Comparison of ENCODE assay signal across 1 cellular context in the genomic region with DNA sequence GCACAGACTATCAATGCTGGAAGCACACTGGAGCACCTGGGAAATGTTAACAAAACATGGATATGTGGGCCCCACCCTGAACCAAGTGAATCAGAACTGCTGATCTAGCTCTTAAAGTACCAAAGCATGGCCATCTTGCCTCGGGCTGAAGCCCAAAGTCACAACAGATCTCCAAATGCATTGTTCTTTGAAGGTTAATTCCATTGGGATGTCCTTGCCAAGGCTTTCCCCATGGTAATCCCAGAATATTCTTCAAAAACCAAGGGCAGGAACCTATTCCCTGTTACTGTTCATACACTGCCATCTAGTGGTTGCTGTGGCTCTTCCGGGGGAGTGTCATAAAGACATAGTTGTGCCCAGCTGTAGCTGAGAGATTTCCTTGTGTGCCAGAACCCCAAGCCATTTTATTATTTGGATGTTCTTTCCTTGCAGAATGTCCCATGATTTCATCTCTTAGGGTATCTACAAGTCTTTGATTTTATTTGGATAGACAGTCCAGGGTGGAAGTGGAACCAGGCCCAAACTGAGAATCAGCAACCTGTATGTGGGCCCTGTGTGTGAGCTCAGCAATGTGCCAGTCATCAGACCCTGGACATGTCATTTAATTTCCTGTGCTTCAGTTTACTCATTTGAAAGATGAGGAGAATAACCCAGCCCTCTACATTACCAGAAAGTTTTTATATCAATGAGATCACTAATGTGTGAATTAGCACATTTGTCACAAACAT.
TF ChIP-seq lines count a peak whose summit lies in the region.

No MANE protein-coding gene starts in this region.

TF ChIP-seq in HepG2, 621 proteins besides CTCF, POLR2A, EP300 and RAD21 (continued from another document and continues in another):
- TF ChIP-seq, protein P1, sequence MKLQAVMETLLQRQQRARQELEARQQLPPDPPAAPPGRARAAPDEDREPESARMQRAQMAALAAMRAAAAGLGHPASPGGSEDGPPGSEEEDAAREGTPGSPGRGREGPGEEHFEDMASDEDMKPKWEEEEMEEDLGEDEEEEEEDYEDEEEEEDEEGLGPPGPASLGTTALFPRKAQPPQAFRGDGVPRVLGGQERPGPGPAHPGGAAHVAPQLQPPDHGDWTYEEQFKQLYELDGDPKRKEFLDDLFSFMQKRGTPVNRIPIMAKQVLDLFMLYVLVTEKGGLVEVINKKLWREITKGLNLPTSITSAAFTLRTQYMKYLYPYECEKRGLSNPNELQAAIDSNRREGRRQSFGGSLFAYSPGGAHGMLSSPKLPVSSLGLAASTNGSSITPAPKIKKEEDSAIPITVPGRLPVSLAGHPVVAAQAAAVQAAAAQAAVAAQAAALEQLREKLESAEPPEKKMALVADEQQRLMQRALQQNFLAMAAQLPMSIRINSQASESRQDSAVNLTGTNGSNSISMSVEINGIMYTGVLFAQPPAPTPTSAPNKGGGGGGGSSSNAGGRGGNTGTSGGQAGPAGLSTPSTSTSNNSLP (IDR thresholded peaks at IDR 0.05; ENCODE audit: low read depth, low read length): no peak
- TF ChIP-seq ARID5B (CRISPR knock-in tag; IDR thresholded peaks at IDR 0.05) (peak; percentile 19; the same call in 1 of the 2 replicates), ZNF670 (CRISPR knock-in tag; IDR thresholded peaks at IDR 0.05; ENCODE audit: borderline replicate concordance) (no peak), ZFY (CRISPR knock-in tag; IDR thresholded peaks at IDR 0.05) (no peak), FOXA3 (CRISPR knock-in tag; IDR thresholded peaks at IDR 0.05) (no peak), AGO1 (IDR thresholded peaks at IDR 0.05; ENCODE audit: low read depth, low read length, poor library complexity, severe bottlenecking) (no peak), ZNF235 (CRISPR knock-in tag; IDR thresholded peaks at IDR 0.05; ENCODE audit: borderline replicate concordance) (no peak), GABPA (IDR thresholded peaks at IDR 0.05; ENCODE audit: low read depth, low read length) (no peak), GABPA (CRISPR knock-in tag; IDR thresholded peaks at IDR 0.05; ENCODE audit: low read depth) (peak; percentile 38; the same call in 1 of the 2 replicates), SMC3 (IDR thresholded peaks at IDR 0.05; ENCODE audit: low read length) (peak; percentile 96), TSC22D2 (CRISPR knock-in tag; IDR thresholded peaks at IDR 0.05; ENCODE audit: borderline replicate concordance) (no peak), ZNF205 (CRISPR knock-in tag; IDR thresholded peaks at IDR 0.05) (no peak), GATA4 (IDR thresholded peaks at IDR 0.05; ENCODE audit: borderline replicate concordance, low read depth) (no peak), ZFP82 (CRISPR knock-in tag; IDR thresholded peaks at IDR 0.05; ENCODE audit: borderline replicate concordance) (no peak), ZNF441 (CRISPR knock-in tag; IDR thresholded peaks at IDR 0.05; ENCODE audit: borderline replicate concordance) (no peak), ZMAT3 (CRISPR knock-in tag; conservative IDR thresholded peaks at IDR 0.05) (no peak), ZNF138 (CRISPR knock-in tag; IDR thresholded peaks at IDR 0.05; ENCODE audit: low read depth) (no peak), CSRNP2 (CRISPR knock-in tag; conservative IDR thresholded peaks at IDR 0.05; ENCODE audit: low read depth) (no peak), RFX5 (IDR thresholded peaks at IDR 0.05; ENCODE audit: low read depth, low read length) (no peak), ZNF570 (CRISPR knock-in tag; IDR thresholded peaks at IDR 0.05; ENCODE audit: borderline replicate concordance) (no peak), GTF2F1 (IDR thresholded peaks at IDR 0.05; ENCODE audit: low read length) (no peak), ZNF263 (CRISPR knock-in tag; IDR thresholded peaks at IDR 0.05) (no peak), ZNF121 (CRISPR knock-in tag; IDR thresholded peaks at IDR 0.05) (no peak), FOSL1 (CRISPR knock-in tag; IDR thresholded peaks at IDR 0.05; ENCODE audit: borderline replicate concordance) (no peak), PATZ1 (CRISPR knock-in tag; IDR thresholded peaks at IDR 0.05) (no peak), ELF1 (CRISPR knock-in tag; IDR thresholded peaks at IDR 0.05) (peak; percentile 62), STAG1 (CRISPR knock-in tag; IDR thresholded peaks at IDR 0.05) (peak; percentile 97), GPN1 (CRISPR knock-in tag; IDR thresholded peaks at IDR 0.05; ENCODE audit: borderline replicate concordance) (no peak), KDM2A (CRISPR knock-in tag; IDR thresholded peaks at IDR 0.05; ENCODE audit: borderline replicate concordance, low read depth) (0 out of 2 replicates have a peak, but pooled peaks have one; percentile 21), CHD2 (IDR thresholded peaks at IDR 0.05; ENCODE audit: low read depth, low read length) (no peak), ZNF564 (CRISPR knock-in tag; IDR thresholded peaks at IDR 0.05) (no peak), ZNF549 (CRISPR knock-in tag; IDR thresholded peaks at IDR 0.05) (no peak), DPF2 (CRISPR knock-in tag; IDR thresholded peaks at IDR 0.05; ENCODE audit: borderline replicate concordance, low read depth) (no peak), MED13 (CRISPR knock-in tag; IDR thresholded peaks at IDR 0.05) (no peak), MAFF (IDR thresholded peaks at IDR 0.05; ENCODE audit: low read depth, low read length) (peak; percentile 38; the same call in 1 of the 2 replicates), MYC (CRISPR knock-in tag; IDR thresholded peaks at IDR 0.05; ENCODE audit: borderline replicate concordance) (no peak), TRIM24 (CRISPR knock-in tag; IDR thresholded peaks at IDR 0.05) (no peak), ZNF563 (CRISPR knock-in tag; IDR thresholded peaks at IDR 0.05) (no peak), ZBTB20 (CRISPR knock-in tag; IDR thresholded peaks at IDR 0.05; ENCODE audit: borderline replicate concordance, low read depth) (no peak), ZNF614 (CRISPR knock-in tag; IDR thresholded peaks at IDR 0.05; ENCODE audit: borderline replicate concordance) (no peak), NR2F1 (CRISPR knock-in tag; IDR thresholded peaks at IDR 0.05) (no peak), ZNF878 (CRISPR knock-in tag; IDR thresholded peaks at IDR 0.05) (peak; percentile 37; the same call in 1 of the 2 replicates), ZSCAN21 (CRISPR knock-in tag; IDR thresholded peaks at IDR 0.05; ENCODE audit: borderline replicate concordance) (no peak), GABPB1 (CRISPR knock-in tag; IDR thresholded peaks at IDR 0.05) (peak; percentile 28; the same call in 1 of the 2 replicates), FOXM1 (CRISPR knock-in tag; IDR thresholded peaks at IDR 0.05) (no peak), SMAD9 (CRISPR knock-in tag; IDR thresholded peaks at IDR 0.05) (no peak), ELF3 (CRISPR knock-in tag; IDR thresholded peaks at IDR 0.05) (peak; percentile 59), MAFK (conservative IDR thresholded peaks at IDR 0.05 in 1 of 2, IDR thresholded peaks at IDR 0.05 in 1 of 2; ENCODE audit: low read length in 2 of 2) (peak in 1 of 2 experiments; percentile 24; a peak in 1 of 4 replicates)
- TF ChIP-seq, protein P2, sequence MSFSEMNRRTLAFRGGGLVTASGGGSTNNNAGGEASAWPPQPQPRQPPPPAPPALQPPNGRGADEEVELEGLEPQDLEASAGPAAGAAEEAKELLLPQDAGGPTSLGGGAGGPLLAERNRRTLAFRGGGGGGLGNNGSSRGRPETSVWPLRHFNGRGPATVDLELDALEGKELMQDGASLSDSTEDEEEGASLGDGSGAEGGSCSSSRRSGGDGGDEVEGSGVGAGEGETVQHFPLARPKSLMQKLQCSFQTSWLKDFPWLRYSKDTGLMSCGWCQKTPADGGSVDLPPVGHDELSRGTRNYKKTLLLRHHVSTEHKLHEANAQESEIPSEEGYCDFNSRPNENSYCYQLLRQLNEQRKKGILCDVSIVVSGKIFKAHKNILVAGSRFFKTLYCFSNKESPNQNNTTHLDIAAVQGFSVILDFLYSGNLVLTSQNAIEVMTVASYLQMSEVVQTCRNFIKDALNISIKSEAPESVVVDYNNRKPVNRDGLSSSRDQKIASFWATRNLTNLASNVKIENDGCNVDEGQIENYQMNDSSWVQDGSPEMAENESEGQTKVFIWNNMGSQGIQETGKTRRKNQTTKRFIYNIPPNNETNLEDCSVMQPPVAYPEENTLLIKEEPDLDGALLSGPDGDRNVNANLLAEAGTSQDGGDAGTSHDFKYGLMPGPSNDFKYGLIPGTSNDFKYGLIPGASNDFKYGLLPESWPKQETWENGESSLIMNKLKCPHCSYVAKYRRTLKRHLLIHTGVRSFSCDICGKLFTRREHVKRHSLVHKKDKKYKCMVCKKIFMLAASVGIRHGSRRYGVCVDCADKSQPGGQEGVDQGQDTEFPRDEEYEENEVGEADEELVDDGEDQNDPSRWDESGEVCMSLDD (CRISPR knock-in tag; IDR thresholded peaks at IDR 0.05; ENCODE audit: borderline replicate concordance): no peak
- TF ChIP-seq, protein P3, sequence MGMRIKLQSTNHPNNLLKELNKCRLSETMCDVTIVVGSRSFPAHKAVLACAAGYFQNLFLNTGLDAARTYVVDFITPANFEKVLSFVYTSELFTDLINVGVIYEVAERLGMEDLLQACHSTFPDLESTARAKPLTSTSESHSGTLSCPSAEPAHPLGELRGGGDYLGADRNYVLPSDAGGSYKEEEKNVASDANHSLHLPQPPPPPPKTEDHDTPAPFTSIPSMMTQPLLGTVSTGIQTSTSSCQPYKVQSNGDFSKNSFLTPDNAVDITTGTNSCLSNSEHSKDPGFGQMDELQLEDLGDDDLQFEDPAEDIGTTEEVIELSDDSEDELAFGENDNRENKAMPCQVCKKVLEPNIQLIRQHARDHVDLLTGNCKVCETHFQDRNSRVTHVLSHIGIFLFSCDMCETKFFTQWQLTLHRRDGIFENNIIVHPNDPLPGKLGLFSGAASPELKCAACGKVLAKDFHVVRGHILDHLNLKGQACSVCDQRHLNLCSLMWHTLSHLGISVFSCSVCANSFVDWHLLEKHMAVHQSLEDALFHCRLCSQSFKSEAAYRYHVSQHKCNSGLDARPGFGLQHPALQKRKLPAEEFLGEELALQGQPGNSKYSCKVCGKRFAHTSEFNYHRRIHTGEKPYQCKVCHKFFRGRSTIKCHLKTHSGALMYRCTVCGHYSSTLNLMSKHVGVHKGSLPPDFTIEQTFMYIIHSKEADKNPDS (CRISPR knock-in tag; IDR thresholded peaks at IDR 0.05): no peak
- TF ChIP-seq, protein P4, sequence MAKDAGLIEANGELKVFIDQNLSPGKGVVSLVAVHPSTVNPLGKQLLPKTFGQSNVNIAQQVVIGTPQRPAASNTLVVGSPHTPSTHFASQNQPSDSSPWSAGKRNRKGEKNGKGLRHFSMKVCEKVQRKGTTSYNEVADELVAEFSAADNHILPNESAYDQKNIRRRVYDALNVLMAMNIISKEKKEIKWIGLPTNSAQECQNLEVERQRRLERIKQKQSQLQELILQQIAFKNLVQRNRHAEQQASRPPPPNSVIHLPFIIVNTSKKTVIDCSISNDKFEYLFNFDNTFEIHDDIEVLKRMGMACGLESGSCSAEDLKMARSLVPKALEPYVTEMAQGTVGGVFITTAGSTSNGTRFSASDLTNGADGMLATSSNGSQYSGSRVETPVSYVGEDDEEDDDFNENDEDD (CRISPR knock-in tag; IDR thresholded peaks at IDR 0.05; ENCODE audit: borderline replicate concordance): no peak
